Comparison of ENCODE assay signal across 8 cellular contexts in genomic region chr1:207335695-207336363, GRCh38. TPM values are rescaled to one million over a fixed set of nuclear protein-coding genes. Genes with fewer than 3 reads are reported as not detected.
DNase-seq lines count a peak whose midpoint lies in the region; ATAC-seq and TF ChIP-seq lines count a peak whose summit lies in the region.

No MANE protein-coding gene starts in this region.

- H3K27me3 Mint-ChIP-seq in naive thymus-derived CD8-positive, alpha-beta T cell: no peaks in the 10 kb centered on the region
- no peaks in the 10 kb centered on the region for H3K27me3 Mint-ChIP-seq in nephron progenitor cell (ENCODE audit: low read depth, poor library complexity)

- peaks cover 4% of the 10 kb centered on the region for H3K27me3 ChIP-seq in DND-41 (ENCODE audit: insufficient read depth, low read length, poor library complexity)

- peak; percentile 29 for TF ChIP-seq CTCF in DND-41 (IDR thresholded peaks at IDR 0.05; ENCODE audit: borderline replicate concordance, extremely low read depth, low read length, poor library complexity, severe bottlenecking)
- TF ChIP-seq CTCF in nephron progenitor cell (IDR thresholded peaks at IDR 0.05): no peak

- H3K79me2 ChIP-seq in DND-41 (ENCODE audit: insufficient read depth, low read length): no peaks in the 10 kb centered on the region

- H3K9me3 Mint-ChIP-seq in activated naive CD4-positive, alpha-beta T cell treated with anti-CD3 and anti-CD28 coated beads, Interleukin-2, amount 50 U/mL, for 72 hours: peaks cover 12 to 16% of the 10 kb centered on the region in 2 donors
- H3K9me3 Mint-ChIP-seq in naive thymus-derived CD8-positive, alpha-beta T cell: peaks cover 0 to 27% (median 19%) of the 10 kb centered on the region in 9 donors
- H3K9me3 Mint-ChIP-seq in nephron progenitor cell: peaks cover 19% of the 10 kb centered on the region

- H3K9ac ChIP-seq in DND-41 (ENCODE audit: low read depth, low read length): no peak overlapping the region

- peaks cover 26 to 79% (median 65%) of the 10 kb centered on the region in 4 donors for H3K4me1 Mint-ChIP-seq in naive thymus-derived CD8-positive, alpha-beta T cell
- no peaks in the 10 kb centered on the region for H3K4me1 Mint-ChIP-seq in nephron progenitor cell

- POLR2A ChIA-PET in naive thymus-derived CD8-positive, alpha-beta T cell (lab: Charles Lee): interaction anchor here (1.2 to 4.8 kb wide), 2 partner anchors 14 to 15 kb away, joined by 4 to 78 read pairs; partner anchors contain the start of gene CD55

- DNase-seq in DND-41 (peak; percentile 11), NCI-H510A (lab: John Stamatoyannopoulos, UW) (no peak), mesenteric fat pad (ENCODE audit: low spot score) (no peak), nephron progenitor cell (no peak)
- DNase-seq in activated naive CD4-positive, alpha-beta T cell treated with anti-CD3 and anti-CD28 coated beads, Interleukin-2, amount 50 U/mL, for 72 hours (ENCODE audit: low spot score in 2 of 2): no peak
- DNase-seq in naive thymus-derived CD8-positive, alpha-beta T cell: peak in 4 of 10 donors; percentile 24 to 68 (median 47)

- H3K4me3 Mint-ChIP-seq in naive thymus-derived CD8-positive, alpha-beta T cell: peak overlapping the region; percentile 31 to 73 (median 68)
- no peak overlapping the region for H3K4me3 Mint-ChIP-seq in nephron progenitor cell

- H3K27ac ChIP-seq in DND-41 (ENCODE audit: low read length): peak overlapping the region; percentile 55

- no peak overlapping the region for H3K4me3 ChIP-seq in DND-41 (ENCODE audit: low read depth in 1 of 2, low read length in 2 of 2)

- no peak overlapping the region for H2AFZ ChIP-seq in DND-41 (ENCODE audit: low read depth, low read length)

- peaks cover 35% of the 10 kb centered on the region for H3K4me1 ChIP-seq in DND-41 (ENCODE audit: insufficient read depth, low read length)

- peaks cover 18% of the 10 kb centered on the region for H3K9me3 ChIP-seq in DND-41 (ENCODE audit: insufficient read depth, low read length, severe bottlenecking)

- no peaks in the 10 kb centered on the region for H4K20me1 ChIP-seq in DND-41 (ENCODE audit: insufficient read depth, low read length)

- peaks cover 37 to 67% of the 10 kb centered on the region in 2 donors for H3K36me3 Mint-ChIP-seq in activated naive CD4-positive, alpha-beta T cell treated with anti-CD3 and anti-CD28 coated beads, Interleukin-2, amount 50 U/mL, for 72 hours
- H3K36me3 Mint-ChIP-seq in naive thymus-derived CD8-positive, alpha-beta T cell: peaks cover 50 to 69% (median 65%) of the 10 kb centered on the region in 3 donors
- H3K36me3 Mint-ChIP-seq in nephron progenitor cell (ENCODE audit: low read depth): peaks cover 42% of the 10 kb centered on the region

- H3K4me2 ChIP-seq in DND-41 (ENCODE audit: insufficient read depth, low read length): peak overlapping the region; percentile 1; the same call in 1 of the 2 replicates

- H3K36me3 ChIP-seq in DND-41 (ENCODE audit: insufficient read depth, low read length): no peaks in the 10 kb centered on the region

- ATAC-seq in DND-41 (ENCODE audit: insufficient read depth, low read depth) (peak; percentile 5; the same call in 2 of the 3 replicates), GM19438 (IDR thresholded peaks at IDR 0.05; ENCODE audit: low read depth, unreplicated experiment) (peak; percentile 60), HG03432 (IDR thresholded peaks at IDR 0.05; ENCODE audit: unreplicated experiment) (peak; percentile 73)
- peak; percentile 35 to 48 for ATAC-seq in activated naive CD4-positive, alpha-beta T cell treated with anti-CD3 and anti-CD28 coated beads, Interleukin-2, amount 50 U/mL, for 72 hours
- peak; percentile 27 to 34 for ATAC-seq in naive thymus-derived CD8-positive, alpha-beta T cell

- H3K27ac Mint-ChIP-seq in activated naive CD4-positive, alpha-beta T cell treated with anti-CD3 and anti-CD28 coated beads, Interleukin-2, amount 50 U/mL, for 72 hours: peak overlapping the region; percentile 89 to 90
- H3K27ac Mint-ChIP-seq in naive thymus-derived CD8-positive, alpha-beta T cell: peak overlapping the region; percentile 86 to 97 (median 92)
- no peak overlapping the region for H3K27ac Mint-ChIP-seq in nephron progenitor cell

RNA-seq across cellular contexts. Expression of gene CD55, which starts 14.4 kb away (rescaled TPM):
- total RNA-seq in activated naive CD4-positive, alpha-beta T cell treated with anti-CD3 and anti-CD28 coated beads, Interleukin-2, amount 50 U/mL, for 72 hours: 100 to 1,000 TPM in 1 of 2 donors, 10 to 100 TPM in 1; 55.1 to 141 TPM
- 100 to 1,000 TPM in 1 of 2 experiments, 10 to 100 TPM in 1; 98.9 to 102 TPM for total RNA-seq in naive thymus-derived CD8-positive, alpha-beta T cell
- polyA plus RNA-seq in naive thymus-derived CD8-positive, alpha-beta T cell: 100 to 1,000 TPM; 156 to 193 (median 156) TPM
- total RNA-seq in mesenteric fat pad: 82.3 TPM

Comparison
In these comparisons a context has a peak if more than half of its experiments do, and no peak if none do; other contexts are left out.
1. ATAC-seq: peak in every context shown above with its lines; median percentile 73 in HG03432; 60 in GM19438; 42 in activated naive CD4-positive, alpha-beta T cell treated with anti-CD3 and anti-CD28 coated beads, Interleukin-2, amount 50 U/mL, for 72 hours; 30 in naive thymus-derived CD8-positive, alpha-beta T cell; 5 in DND-41.